Comparison of ENCODE assay signal across 20 cellular contexts in genomic region chr16:14364112-14364385, GRCh38.
DNase-seq lines count a peak whose midpoint lies in the region; ATAC-seq, FAIRE-seq and TF ChIP-seq lines count a peak whose summit lies in the region.
"Had no signal": no experiment of that assay in that cellular context is flagged by ENCODE, and none has a peak within 500 bp of the region (broad histone marks: within the 10 kb centered on the region; RNA-seq: fewer than 3 reads in every experiment).

No MANE protein-coding gene starts in this region.

- DNase-seq in HepG2 (ENCODE audit: low spot score) = no peak
- DNase-seq in right lobe of liver = no peak
- DNase-seq in esophagus squamous epithelium (lab: John Stamatoyannopoulos, UW) = no peak
- no peak for DNase-seq in osteocyte (ENCODE audit: extremely low spot score, unreplicated experiment)
- DNase-seq in nephron progenitor cell = no peak
- no peak for DNase-seq in Peyer's patch
- DNase-seq in cortex of kidney (lab: John Stamatoyannopoulos, UW) = no peak
- DNase-seq: activated CD4-positive, alpha-beta memory T cell treated with anti-CD3 and anti-CD28 coated beads, Interleukin-2, amount 10 ng/mL, durations not matched to agents 7 days and 5 days; activated gamma-delta T cell; activated T-cell treated with anti-CD3 and anti-CD28 coated beads for 4 hours; adrenal gland; H7; NCI-H1694; stimulated activated naive CD4-positive, alpha-beta T cell had no signal

- intact Hi-C loops in HepG2 (cut with micrococcal nuclease; ENCODE audit: unreplicated experiment) (loop anchor here (2.0 to 5.0 kb wide), 5 partner anchors 21 to 165 kb away; no protein-coding TSS in a partner anchor), right lobe of liver (cut with DNase I) (no loop called here), esophagus squamous epithelium (cut with DNase I) (no loop called here)

- H3K27ac ChIP-seq in HepG2 (ENCODE audit: extremely low read length, insufficient read depth, low read length) (peak overlapping the region; percentile 59), right lobe of liver (no peak overlapping the region), esophagus squamous epithelium (peak overlapping the region; percentile 30 to 74 (median 32)), Peyer's patch (no peak overlapping the region)
- H3K27ac ChIP-seq: adrenal gland, breast epithelium, tibial nerve had no signal

- 0% methylated on average over 4 of the region's 4 CpGs for WGBS in HepG2 (ENCODE audit: low lambda C conversion rate)
- 72% methylated on average over 4 of the region's 4 CpGs for WGBS in right lobe of liver (ENCODE audit: insufficient coverage, low coverage, low lambda C conversion rate, missing lambda C conversion rate)
- WGBS in esophagus squamous epithelium, 2 donors = 36 to 44% methylated on average over 4 of the region's 4 CpGs

- H3K27ac Mint-ChIP-seq in osteocyte (ENCODE audit: unreplicated experiment) = no peak overlapping the region
- H3K27ac Mint-ChIP-seq in nephron progenitor cell = no peak overlapping the region
- H3K27ac Mint-ChIP-seq: activated CD4-positive, alpha-beta memory T cell treated with anti-CD3 and anti-CD28 coated beads, Interleukin-2, amount 10 ng/mL, durations not matched to agents 7 days and 5 days had no signal

- in situ Hi-C loops in HepG2 (cut with HindIII; ENCODE audit: extremely low pct_ligation_motif_present, low pct_unique_long_range_greater_than_20kb) = no loop called here

- H3K9me3 Mint-ChIP-seq in osteocyte (ENCODE audit: unreplicated experiment) = no peaks in the 10 kb centered on the region
- no peaks in the 10 kb centered on the region for H3K9me3 Mint-ChIP-seq in nephron progenitor cell
- H3K9me3 Mint-ChIP-seq: activated CD4-positive, alpha-beta memory T cell treated with anti-CD3 and anti-CD28 coated beads, Interleukin-2, amount 10 ng/mL, durations not matched to agents 7 days and 5 days had no signal

- H3K4me3 ChIP-seq in HepG2 (replicated peaks in 1 of 3; ENCODE audit: insufficient read depth in 1 of 3, low read depth in 2 of 3, low read length in 3 of 3) (peak overlapping the region; percentile 46 to 61 (median 49)), right lobe of liver (no peak overlapping the region), esophagus squamous epithelium (peak overlapping the region in 2 of 4 donors; percentile 14 to 30), Peyer's patch (no peak overlapping the region)
- H3K4me3 ChIP-seq: adrenal gland, breast epithelium, MG63, tibial nerve had no signal

- no peak for TF ChIP-seq RAD21 in HepG2 (CRISPR knock-in tag; IDR thresholded peaks at IDR 0.05)

- H2AFZ ChIP-seq in HepG2 (ENCODE audit: low read length) = no peak overlapping the region

- H4K20me1 ChIP-seq in HepG2 (ENCODE audit: insufficient read depth, low read length) = no peaks in the 10 kb centered on the region

- TF ChIP-seq EP300 in HepG2 (IDR thresholded peaks at IDR 0.05; ENCODE audit: low read depth in 2 of 2, low read length in 2 of 2) (no peak), HepG2 (CRISPR knock-in tag; IDR thresholded peaks at IDR 0.05; ENCODE audit: borderline replicate concordance) (no peak)

- H3K27me3 ChIP-seq in HepG2 (ENCODE audit: control insufficient read depth in 1 of 2, insufficient read depth in 2 of 2, low read length in 2 of 2) = no peaks in the 10 kb centered on the region
- H3K27me3 ChIP-seq in right lobe of liver = no peaks in the 10 kb centered on the region
- H3K27me3 ChIP-seq in esophagus squamous epithelium = no peaks in the 10 kb centered on the region
- no peaks in the 10 kb centered on the region for H3K27me3 ChIP-seq in Peyer's patch
- H3K27me3 ChIP-seq: adrenal gland, breast epithelium, MG63, tibial nerve had no signal

- no peak for TF ChIP-seq POLR2A in HepG2 (IDR thresholded peaks at IDR 0.05; ENCODE audit: insufficient read depth in 1 of 2, low read depth in 2 of 2, low read length in 2 of 2)
- TF ChIP-seq POLR2A in right lobe of liver (IDR thresholded peaks at IDR 0.05) = no peak
- no peak for TF ChIP-seq POLR2A in esophagus squamous epithelium (IDR thresholded peaks at IDR 0.05)
- no peak for TF ChIP-seq POLR2A in Peyer's patch (IDR thresholded peaks at IDR 0.05)

- H3K9me3 ChIP-seq in HepG2 (ENCODE audit: low read length) = no peaks in the 10 kb centered on the region
- no peaks in the 10 kb centered on the region for H3K9me3 ChIP-seq in right lobe of liver
- H3K9me3 ChIP-seq in esophagus squamous epithelium = no peaks in the 10 kb centered on the region
- no peaks in the 10 kb centered on the region for H3K9me3 ChIP-seq in Peyer's patch
- H3K9me3 ChIP-seq: adrenal gland, breast epithelium, MG63, tibial nerve had no signal

- no peaks in the 10 kb centered on the region for H3K79me2 ChIP-seq in HepG2 (ENCODE audit: insufficient read depth, low read length)

- H3K4me1 ChIP-seq in HepG2 (ENCODE audit: insufficient read depth, low read length) = peaks cover 63% of the 10 kb centered on the region
- peaks cover 0 to 8% (median 0%) of the 10 kb centered on the region in 4 donors for H3K4me1 ChIP-seq in right lobe of liver
- peaks cover 10 to 42% (median 20%) of the 10 kb centered on the region in 3 donors for H3K4me1 ChIP-seq in esophagus squamous epithelium
- H3K4me1 ChIP-seq in Peyer's patch = no peaks in the 10 kb centered on the region
- H3K4me1 ChIP-seq: adrenal gland, breast epithelium had no signal

- no peak for TF ChIP-seq CTCF in HepG2 (CRISPR knock-in tag; IDR thresholded peaks at IDR 0.05)
- no peak for TF ChIP-seq CTCF in right lobe of liver (IDR thresholded peaks at IDR 0.05)
- TF ChIP-seq CTCF in esophagus squamous epithelium (IDR thresholded peaks at IDR 0.05) = no peak
- no peak for TF ChIP-seq CTCF in osteocyte (IDR thresholded peaks at IDR 0.05)
- no peak for TF ChIP-seq CTCF in nephron progenitor cell (IDR thresholded peaks at IDR 0.05)
- no peak for TF ChIP-seq CTCF in Peyer's patch (IDR thresholded peaks at IDR 0.05)

- peak overlapping the region; percentile 23 for H3K9ac ChIP-seq in HepG2 (ENCODE audit: insufficient read depth, low read depth, low read length)

- POLR2A ChIA-PET in HepG2 (lab: Yijun Ruan, JAX) = interaction anchor here (0.7 to 1.9 kb wide), 5 partner anchors 9 to 147 kb away, joined by 3 to 5 read pairs (median 4); no protein-coding TSS in a partner anchor

- H3K36me3 ChIP-seq in HepG2 (replicated peaks in 1 of 2; ENCODE audit: control insufficient read depth in 1 of 2, insufficient read depth in 2 of 2, low read length in 2 of 2) = no peaks in the 10 kb centered on the region
- no peaks in the 10 kb centered on the region for H3K36me3 ChIP-seq in right lobe of liver
- H3K36me3 ChIP-seq in esophagus squamous epithelium = no peaks in the 10 kb centered on the region
- H3K36me3 ChIP-seq in Peyer's patch = no peaks in the 10 kb centered on the region
- H3K36me3 ChIP-seq: adrenal gland, breast epithelium, MG63, tibial nerve had no signal

- peaks cover 1% of the 10 kb centered on the region for H3K27me3 Mint-ChIP-seq in osteocyte (ENCODE audit: unreplicated experiment)
- H3K27me3 Mint-ChIP-seq in nephron progenitor cell (ENCODE audit: low read depth, poor library complexity) = peaks cover 12% of the 10 kb centered on the region

- H3K4me3 Mint-ChIP-seq in osteocyte (ENCODE audit: unreplicated experiment) (peak overlapping the region; percentile 38), nephron progenitor cell (no peak overlapping the region)
- H3K4me3 Mint-ChIP-seq: activated CD4-positive, alpha-beta memory T cell treated with anti-CD3 and anti-CD28 coated beads, Interleukin-2, amount 10 ng/mL, durations not matched to agents 7 days and 5 days had no signal

- BruUV-seq in HepG2 (replicated peaks; lab: Mats Ljungman, UMichigan) = no TSS peak

- peak overlapping the region; percentile 80 for H3K4me2 ChIP-seq in HepG2 (ENCODE audit: low read depth, low read length)

- ATAC-seq in HepG2 = no peak
- no peak for ATAC-seq in right lobe of liver
- ATAC-seq in HG02798 (IDR thresholded peaks at IDR 0.05; ENCODE audit: poor library complexity, unreplicated experiment) = no peak
- ATAC-seq: sciatic nerve had no signal

- FAIRE-seq in HepG2 (lab: Jason Lieb, UNC) = no peak
- FAIRE-seq: endometrium had no signal

- H3K4me1 Mint-ChIP-seq in osteocyte (ENCODE audit: unreplicated experiment) = peaks cover 23% of the 10 kb centered on the region
- peaks cover 29% of the 10 kb centered on the region for H3K4me1 Mint-ChIP-seq in nephron progenitor cell

- no peaks in the 10 kb centered on the region for H3K36me3 Mint-ChIP-seq in osteocyte (ENCODE audit: unreplicated experiment)
- H3K36me3 Mint-ChIP-seq in nephron progenitor cell (ENCODE audit: low read depth) = no peaks in the 10 kb centered on the region

- CTCF ChIA-PET in HepG2 (lab: Yijun Ruan, JAX; ENCODE audit: low intra/inter-chr PET ratio, low total read pairs) = no interaction called here

TF ChIP-seq in HepG2, 621 proteins besides CTCF, POLR2A, EP300 and RAD21 (continues in another document):
- TF ChIP-seq TEAD3 (CRISPR knock-in tag; optimal IDR thresholded peaks at IDR 0.05; ENCODE audit: borderline replicate concordance) = no peak
- TF ChIP-seq ZSCAN30 (CRISPR knock-in tag; IDR thresholded peaks at IDR 0.05) = 0 out of 2 replicates have a peak, but pooled peaks have one; percentile 19
- TF ChIP-seq THRA (CRISPR knock-in tag; IDR thresholded peaks at IDR 0.05; ENCODE audit: borderline replicate concordance) = no peak
- 0 out of 2 replicates have a peak, but pooled peaks have one; percentile 51 for TF ChIP-seq ZNF33A (CRISPR knock-in tag; IDR thresholded peaks at IDR 0.05; ENCODE audit: borderline replicate concordance)
- TF ChIP-seq ZNF337 (CRISPR knock-in tag; IDR thresholded peaks at IDR 0.05; ENCODE audit: borderline replicate concordance, low read depth) = peak; percentile 21; the same call in 1 of the 2 replicates
- TF ChIP-seq HOXA9 (CRISPR knock-in tag; IDR thresholded peaks at IDR 0.05; ENCODE audit: borderline replicate concordance) = no peak
- 0 out of 2 replicates have a peak, but pooled peaks have one; percentile 67 for TF ChIP-seq CC2D1A (CRISPR knock-in tag; IDR thresholded peaks at IDR 0.05)
- no peak for TF ChIP-seq SOX6 (IDR thresholded peaks at IDR 0.05)
- no peak for TF ChIP-seq SOX6 (CRISPR knock-in tag; IDR thresholded peaks at IDR 0.05)
- 0 out of 2 replicates have a peak, but pooled peaks have one; percentile 5 for TF ChIP-seq ZNF850 (CRISPR knock-in tag; conservative IDR thresholded peaks at IDR 0.05)
- no peak for TF ChIP-seq SKI (IDR thresholded peaks at IDR 0.05; ENCODE audit: partially characterized antibody)
- peak; percentile 67; the same call in 1 of the 2 replicates for TF ChIP-seq CHD4 (IDR thresholded peaks at IDR 0.05; ENCODE audit: borderline replicate concordance, low read length)

Comparison
In these comparisons a context has a peak if more than half of its experiments do, and no peak if none do; other contexts are left out.
1. H3K27ac ChIP-seq: peak in HepG2 (single experiment) and esophagus squamous epithelium (4 of 4); none in right lobe of liver (0 of 3) and Peyer's patch (0 of 4).
2. H3K4me3 ChIP-seq: peak in HepG2 (3 of 3); none in right lobe of liver (0 of 3) and Peyer's patch (0 of 4).